25 cellular contexts compared by ENCODE assay signal in the genomic region with DNA sequence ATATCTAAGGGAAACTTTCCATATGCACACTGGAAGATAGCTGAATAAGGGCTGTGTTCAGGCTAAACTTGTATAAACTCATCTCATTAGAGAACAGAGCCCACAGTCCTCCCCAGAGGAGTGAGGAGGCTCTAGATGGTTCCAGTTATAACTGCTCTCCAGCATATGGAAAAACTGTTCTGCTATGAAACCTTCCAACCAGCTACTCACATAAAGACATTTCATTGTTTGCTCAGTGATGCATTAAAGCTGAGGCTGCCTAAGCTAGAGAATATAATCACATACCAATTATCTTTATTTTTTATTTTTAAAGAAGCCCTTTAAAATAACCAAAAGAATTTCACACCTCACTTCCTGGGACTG.
A peak's percentile ranks its signal among the peaks of the same experiment; 100 is the strongest.
DNase-seq lines count a peak whose midpoint lies in the region.
"Had no signal": no experiment of that assay in that cellular context is flagged by ENCODE, and none has a peak within 500 bp of the region (broad histone marks: within the 10 kb centered on the region; RNA-seq: fewer than 3 reads in every experiment).

No MANE protein-coding gene starts in this region.

- H3K4me3 ChIP-seq in SK-N-MC (no peak overlapping the region), subcutaneous abdominal adipose tissue (ENCODE audit: low read depth in 1 of 5, low read length in 5 of 5) (no peak overlapping the region)
- H3K4me3 ChIP-seq: heart right ventricle, thoracic aorta had no signal

- H3K4me1 ChIP-seq in subcutaneous abdominal adipose tissue (ENCODE audit: control insufficient read depth in 5 of 5, insufficient read depth in 5 of 5, low read length in 5 of 5), result peaks cover 0 to 51% (median 39%) of the 10 kb centered on the region in 5 donors

- no peaks in the 10 kb centered on the region for H3K27me3 ChIP-seq in subcutaneous abdominal adipose tissue (ENCODE audit: control insufficient read depth in 5 of 5, insufficient read depth in 4 of 5, low read length in 5 of 5)
- H3K27me3 ChIP-seq: heart right ventricle had no signal

- DNase-seq in DMS53 (lab: John Stamatoyannopoulos, UW) (peak; percentile 8), DMS53 treated with DMSO at 0.1 percent for 48 hours (lab: John Stamatoyannopoulos, UW; ENCODE audit: unreplicated experiment) (no peak), SK-N-MC (ENCODE audit: low read depth, low spot score) (no peak), left kidney (ENCODE audit: low read depth, low spot score) (peak; percentile 35), CD1c-positive myeloid dendritic cell (ENCODE audit: extremely low spot score) (no peak), NCI-H128 (lab: John Stamatoyannopoulos, UW; ENCODE audit: unreplicated experiment) (no peak)
- DNase-seq in activated effector memory CD4-positive, alpha-beta T cell treated with anti-CD3 and anti-CD28 coated beads, Interleukin-2, amount 50 U/mL, for 16 hours, result no peak
- DNase-seq: activated CD4-positive, alpha-beta T cell treated with anti-CD3 and anti-CD28 coated beads for 48 hours; AML-193; anterior cingulate cortex; dermis blood vessel endothelial cell; DMS153; GF-D8; heart right ventricle; KG1; mesendoderm; MM.1S; NCI-H1417 treated with DMSO at 0.1 percent for 48 hours; NCI-H510A treated with DMSO at 0.1 percent for 48 hours; nucleus accumbens; stimulated activated CD4-positive, alpha-beta T cell treated with anti-CD3 and anti-CD28 coated beads, Interleukin-4, amount 100 ng/mL, for 24 hours; stimulated activated naive B cell treated with anti-CD40 and anti-IgM and Interleukin-4, amounts not matched to agents 10 μg/mL and 1 μg/mL and 100 μg/mL, for 72 hours had no signal

- H3K9me3 ChIP-seq in SK-N-MC (ENCODE audit: low read depth, low read length), result no peaks in the 10 kb centered on the region
- no peaks in the 10 kb centered on the region for H3K9me3 ChIP-seq in subcutaneous abdominal adipose tissue (ENCODE audit: control insufficient read depth in 5 of 5, low read length in 5 of 5)
- H3K9me3 ChIP-seq: heart right ventricle, thoracic aorta had no signal

- H3K36me3 ChIP-seq in SK-N-MC (ENCODE audit: insufficient read depth, low read length) (peaks cover 3% of the 10 kb centered on the region; the same call in 1 of the 2 replicates), subcutaneous abdominal adipose tissue (ENCODE audit: control insufficient read depth in 5 of 5, insufficient read depth in 5 of 5, low read length in 5 of 5) (peaks cover 0 to 3% (median 0%) of the 10 kb centered on the region in 5 donors)

- H3K27ac ChIP-seq in SK-N-MC (peak overlapping the region; percentile 27; the same call in 1 of the 2 replicates), subcutaneous abdominal adipose tissue (ENCODE audit: low read depth, low read length) (peak overlapping the region; percentile 81)
- H3K27ac ChIP-seq: 22Rv1, heart right ventricle, thoracic aorta had no signal

- H3K9ac ChIP-seq in SK-N-MC (ENCODE audit: insufficient read length), result no peak overlapping the region
- H3K9ac ChIP-seq in subcutaneous abdominal adipose tissue (ENCODE audit: low read length in 5 of 5), result peak overlapping the region in 2 of 5 donors; percentile 11 to 14

Comparison
In these comparisons a context has a peak if more than half of its experiments do, and no peak if none do; other contexts are left out.
1. DNase-seq: peak in DMS53 (single experiment) and left kidney (single experiment); none in DMS53 treated with DMSO at 0.1 percent for 48 hours (single experiment), SK-N-MC (single experiment), activated effector memory CD4-positive, alpha-beta T cell treated with anti-CD3 and anti-CD28 coated beads, Interleukin-2, amount 50 U/mL, for 16 hours (single experiment), CD1c-positive myeloid dendritic cell (single experiment) and NCI-H128 (single experiment).